In the genomic region with DNA sequence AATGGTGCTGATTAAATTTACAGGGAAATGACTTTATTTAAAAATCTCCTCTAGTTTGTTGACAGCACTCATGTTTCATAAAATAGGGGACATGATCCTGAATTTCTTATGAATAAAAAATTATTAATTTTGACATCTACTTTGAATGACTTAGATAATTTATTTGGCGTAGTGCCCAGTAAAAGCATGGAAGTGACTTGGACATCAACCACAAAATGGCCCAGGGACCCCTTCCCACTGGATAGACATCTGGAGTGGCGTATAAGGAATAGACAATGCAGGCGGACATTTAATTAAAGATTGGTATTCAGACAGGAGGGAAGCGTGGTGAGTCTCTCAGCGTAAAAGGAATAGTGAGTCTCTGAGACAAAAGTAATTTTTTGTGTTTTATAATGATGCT, we compare ENCODE assay signal across 15 cellular contexts.
"Had no signal": no experiment of that assay in that cellular context is flagged by ENCODE, and none has a peak within 500 bp of the region (broad histone marks: within the 10 kb centered on the region; RNA-seq: fewer than 3 reads in every experiment).

No MANE protein-coding gene starts in this region.

- H3K27me3 ChIP-seq: testis had no signal

- H3K4me3 ChIP-seq: lower lobe of right lung, smooth muscle cell, testis had no signal

- ATAC-seq: activated CD4-positive, alpha-beta T cell treated with anti-CD3 and anti-CD28 coated beads for 36 hours; lower lobe of right lung; stimulated activated memory B cell treated with anti-CD40 and anti-IgM and Interleukin-4, amounts not matched to agents 10 μg/mL and 1 μg/mL and 100 μg/mL, for 72 hours had no signal

- DNase-seq: activated CD4-positive, alpha-beta memory T cell treated with anti-CD3 and anti-CD28 coated beads for 36 hours; activated CD4-positive, alpha-beta T cell treated with anti-CD3 and anti-CD28 coated beads for 36 hours; activated gamma-delta T cell treated with Interleukin-2 at 50 U/mL for 16 hours; activated T-cell treated with anti-CD3 and anti-CD28 coated beads for 4 hours; dermis blood vessel endothelial cell; effector memory CD4-positive, alpha-beta T cell; hippocampal formation; lower lobe of right lung; midbrain; stimulated activated CD4-positive, alpha-beta T cell treated with anti-CD3 and anti-CD28 coated beads, Interleukin-4, amount 100 ng/mL, for 4 hours; testis had no signal

- H3K4me2 ChIP-seq: smooth muscle cell had no signal

- H3K27ac ChIP-seq: lower lobe of right lung, testis had no signal

- FAIRE-seq: endothelial cell of umbilical vein, islet of Langerhans had no signal

- H3K9me3 ChIP-seq: lower lobe of right lung, testis had no signal

- H3K4me1 ChIP-seq: lower lobe of right lung, testis had no signal

- H3K36me3 ChIP-seq: lower lobe of right lung had no signal
